ENCODE assay signal across 17 cellular contexts in genomic region chr11:11336664-11337063, GRCh38. TPM values are rescaled to one million over a fixed set of nuclear protein-coding genes. Genes with fewer than 3 reads are reported as not detected.
DNase-seq lines count a peak whose midpoint lies in the region; ATAC-seq and TF ChIP-seq lines count a peak whose summit lies in the region.
"Had no signal": no experiment of that assay in that cellular context is flagged by ENCODE, and none has a peak within 500 bp of the region (broad histone marks: within the 10 kb centered on the region; RNA-seq: fewer than 3 reads in every experiment).

No MANE protein-coding gene starts in this region.

- in situ Hi-C loops in Panc1 (cut with HindIII; ENCODE audit: low pct_unique_long_range_greater_than_20kb, low sequenced_read_pairs) = no loop called here

- H4K20me1 ChIP-seq in DND-41 (ENCODE audit: insufficient read depth, low read length) = no peaks in the 10 kb centered on the region
- H4K20me1 ChIP-seq in MM.1S (ENCODE audit: insufficient read depth, low read length) = no peaks in the 10 kb centered on the region

- no peaks in the 10 kb centered on the region for H3K9me2 ChIP-seq in MM.1S (replicated peaks; ENCODE audit: insufficient read depth, low read length)

- H3K9me3 ChIP-seq in DND-41 (ENCODE audit: insufficient read depth, low read length, severe bottlenecking) (no peaks in the 10 kb centered on the region), MM.1S (replicated peaks; ENCODE audit: insufficient read depth, low read length) (no peaks in the 10 kb centered on the region), Panc1 (ENCODE audit: control insufficient read depth, insufficient read depth, low read depth, low read length) (no peaks in the 10 kb centered on the region)

- H3K27me3 ChIP-seq in DND-41 (ENCODE audit: insufficient read depth, low read length, poor library complexity) = peaks cover 26% of the 10 kb centered on the region
- no peaks in the 10 kb centered on the region for H3K27me3 ChIP-seq in MM.1S (replicated peaks; ENCODE audit: insufficient read depth, low read length)
- H3K27me3 ChIP-seq in Panc1 (ENCODE audit: control insufficient read depth, insufficient read depth, low read length) = 0 out of 2 replicates have a peak, but pooled peaks cover 2% of the 10 kb centered on the region

- BruUV-seq in Panc1 (replicated peaks; lab: Mats Ljungman, UMichigan) = no TSS peak

- H3K36me3 Mint-ChIP-seq in activated T-cell treated with anti-CD3 and anti-CD28 coated beads, Interleukin-2, amount 50 U/mL, for 72 hours (ENCODE audit: insufficient read depth in 2 of 2) = no peaks in the 10 kb centered on the region
- H3K36me3 Mint-ChIP-seq in activated T-cell treated with anti-CD3 and anti-CD28 coated beads, Interleukin-2, amount 50 U/mL, for 4 hours (ENCODE audit: insufficient read depth) = no peaks in the 10 kb centered on the region
- H3K36me3 Mint-ChIP-seq: CD4-positive, alpha-beta memory T cell had no signal

- no peak for TF ChIP-seq CTCF in DND-41 (IDR thresholded peaks at IDR 0.05; ENCODE audit: borderline replicate concordance, extremely low read depth, low read length, poor library complexity, severe bottlenecking)
- no peak for TF ChIP-seq CTCF in GM12865 (IDR thresholded peaks at IDR 0.05; ENCODE audit: insufficient read depth, low read depth, low read length, missing control alignments)
- no peak for TF ChIP-seq CTCF in MM.1S (IDR thresholded peaks at IDR 0.05; ENCODE audit: low read length)
- no peak for TF ChIP-seq CTCF in Panc1 (IDR thresholded peaks at IDR 0.05)

- CTCF ChIA-PET in Panc1 (lab: Charles Lee) = no interaction called here

- H3K27ac Mint-ChIP-seq in activated T-cell treated with anti-CD3 and anti-CD28 coated beads, Interleukin-2, amount 50 U/mL, for 72 hours = no peak overlapping the region
- H3K27ac Mint-ChIP-seq: CD4-positive, alpha-beta memory T cell had no signal

- no peaks in the 10 kb centered on the region for H3K4me1 Mint-ChIP-seq in activated T-cell treated with anti-CD3 and anti-CD28 coated beads, Interleukin-2, amount 50 U/mL, for 72 hours (ENCODE audit: low read depth)
- H3K4me1 Mint-ChIP-seq in activated T-cell treated with anti-CD3 and anti-CD28 coated beads, Interleukin-2, amount 50 U/mL, for 4 hours (ENCODE audit: low read depth) = no peaks in the 10 kb centered on the region

- no peaks in the 10 kb centered on the region for H3K79me2 ChIP-seq in DND-41 (ENCODE audit: insufficient read depth, low read length)
- H3K79me2 ChIP-seq in MM.1S (ENCODE audit: low read length) = no peaks in the 10 kb centered on the region

- no peak overlapping the region for H3K27ac ChIP-seq in DND-41 (ENCODE audit: low read length)
- H3K27ac ChIP-seq in MM.1S (ENCODE audit: low read length) = no peak overlapping the region
- peak overlapping the region; percentile 2; the same call in 1 of the 2 replicates for H3K27ac ChIP-seq in Panc1 (ENCODE audit: low read length)
- H3K27ac ChIP-seq: GM23248 had no signal

- H3F3A ChIP-seq in MM.1S (ENCODE audit: insufficient read depth, low read length) = no peaks in the 10 kb centered on the region

- peaks cover 8% of the 10 kb centered on the region for H3K27me3 Mint-ChIP-seq in activated T-cell treated with anti-CD3 and anti-CD28 coated beads, Interleukin-2, amount 50 U/mL, for 72 hours (ENCODE audit: low read depth)
- H3K27me3 Mint-ChIP-seq in activated T-cell treated with anti-CD3 and anti-CD28 coated beads, Interleukin-2, amount 50 U/mL, for 4 hours (ENCODE audit: low read depth) = peaks cover 2% of the 10 kb centered on the region

- no peaks in the 10 kb centered on the region for H3K4me1 ChIP-seq in DND-41 (ENCODE audit: insufficient read depth, low read length)
- no peaks in the 10 kb centered on the region for H3K4me1 ChIP-seq in MM.1S (ENCODE audit: low read length)
- H3K4me1 ChIP-seq in Panc1 (ENCODE audit: control insufficient read depth, insufficient read depth, low read length) = peaks cover 16% of the 10 kb centered on the region

- no peaks in the 10 kb centered on the region for H3K36me3 ChIP-seq in DND-41 (ENCODE audit: insufficient read depth, low read length)
- H3K36me3 ChIP-seq in MM.1S (replicated peaks; ENCODE audit: insufficient read depth, low read length) = no peaks in the 10 kb centered on the region
- no peaks in the 10 kb centered on the region for H3K36me3 ChIP-seq in Panc1 (ENCODE audit: control insufficient read depth, insufficient read depth, low read length)

- H2AFZ ChIP-seq in DND-41 (ENCODE audit: low read depth, low read length) (no peak overlapping the region), MM.1S (ENCODE audit: low read length) (peak overlapping the region; percentile 52)
- H2AFZ ChIP-seq: GM23248 had no signal

- H3K4me3 Mint-ChIP-seq in activated T-cell treated with anti-CD3 and anti-CD28 coated beads, Interleukin-2, amount 50 U/mL, for 72 hours = no peak overlapping the region
- H3K4me3 Mint-ChIP-seq in activated T-cell treated with anti-CD3 and anti-CD28 coated beads, Interleukin-2, amount 50 U/mL, for 4 hours = no peak overlapping the region
- H3K4me3 Mint-ChIP-seq: CD4-positive, alpha-beta memory T cell had no signal

- no peaks in the 10 kb centered on the region for H3K9me3 Mint-ChIP-seq in activated T-cell treated with anti-CD3 and anti-CD28 coated beads, Interleukin-2, amount 50 U/mL, for 72 hours
- no peaks in the 10 kb centered on the region for H3K9me3 Mint-ChIP-seq in activated T-cell treated with anti-CD3 and anti-CD28 coated beads, Interleukin-2, amount 50 U/mL, for 4 hours
- H3K9me3 Mint-ChIP-seq: CD4-positive, alpha-beta memory T cell had no signal

- H3K4me3 ChIP-seq in DND-41 (ENCODE audit: low read depth in 1 of 2, low read length in 2 of 2) = no peak overlapping the region
- no peak overlapping the region for H3K4me3 ChIP-seq in GM12865 (ENCODE audit: low read depth, low read length)
- 0 out of 2 replicates have a peak overlapping the region, but pooled peaks have one; percentile 9 for H3K4me3 ChIP-seq in MM.1S (ENCODE audit: low read length)
- H3K4me3 ChIP-seq in Panc1 (ENCODE audit: low read depth in 2 of 2, low read length in 2 of 2) = no peak overlapping the region
- H3K4me3 ChIP-seq: GM23248 had no signal

- no peak for DNase-seq in DND-41
- DNase-seq in GM12865 (ENCODE audit: low read depth) = peak; percentile 34
- peak; percentile 11 for DNase-seq in MM.1S
- no peak for DNase-seq in Panc1 (ENCODE audit: low read depth, low spot score)
- DNase-seq in activated T-cell treated with anti-CD3 and anti-CD28 coated beads, Interleukin-2, amount 50 U/mL, for 72 hours = no peak
- no peak for DNase-seq in activated T-cell treated with anti-CD3 and anti-CD28 coated beads, Interleukin-2, amount 50 U/mL, for 4 hours
- DNase-seq in NCI-H446 treated with DMSO at 0.1 percent for 48 hours (lab: John Stamatoyannopoulos, UW) = no peak
- no peak for DNase-seq in amygdala (lab: John Stamatoyannopoulos, UW)
- DNase-seq: C1 segment of cervical spinal cord; Calu3; CD4-positive, alpha-beta memory T cell; COR-L47; DMS79; GF-D8; GM23248; H7; HCEC 1CT had no signal

- no peak overlapping the region for H3K4me2 ChIP-seq in DND-41 (ENCODE audit: insufficient read depth, low read length)
- H3K4me2 ChIP-seq in MM.1S (ENCODE audit: low read depth, low read length) = peak overlapping the region; percentile 36; the same call in 1 of the 2 replicates

- intact Hi-C loops in Panc1 (cut with micrococcal nuclease; ENCODE audit: unreplicated experiment) = no loop called here

- ATAC-seq in DND-41 (ENCODE audit: insufficient read depth, low read depth) = peak; percentile 40; the same call in 1 of the 3 replicates
- no peak for ATAC-seq in Panc1
- ATAC-seq in activated T-cell treated with anti-CD3 and anti-CD28 coated beads, Interleukin-2, amount 50 U/mL, for 72 hours (replicated peaks in 1 of 2) = no peak
- no peak for ATAC-seq in activated T-cell treated with anti-CD3 and anti-CD28 coated beads, Interleukin-2, amount 50 U/mL, for 4 hours

- H3K9ac ChIP-seq in DND-41 (ENCODE audit: low read depth, low read length) (no peak overlapping the region), MM.1S (ENCODE audit: low read length) (no peak overlapping the region)
- H3K9ac ChIP-seq: GM23248 had no signal

- POLR2A ChIA-PET in Panc1 (lab: Charles Lee) = no interaction called here

RNA-seq across cellular contexts. Expression of gene CSNK2A3, which starts 16.4 kb away (rescaled TPM):
- total RNA-seq in Panc1 (2021; ENCODE audit: unreplicated experiment) = 2.6 TPM
- polyA plus RNA-seq in Panc1 (2012; ENCODE audit: insufficient read length) = 3.6 TPM
- 1 to 10 TPM in 1 of 2 donors, under 1 TPM in 1; 0.29 to 1.3 TPM for total RNA-seq in activated T-cell treated with anti-CD3 and anti-CD28 coated beads, Interleukin-2, amount 50 U/mL, for 72 hours
- total RNA-seq in activated T-cell treated with anti-CD3 and anti-CD28 coated beads, Interleukin-2, amount 50 U/mL, for 4 hours = 1 to 10 TPM; 1.0 to 1.1 (median 1.1) TPM

Comparison
In these comparisons a context has a peak if more than half of its experiments do, and no peak if none do; other contexts are left out.
1. DNase-seq: peak in GM12865 (single experiment) and MM.1S (single experiment); none in DND-41 (single experiment), Panc1 (single experiment), activated T-cell treated with anti-CD3 and anti-CD28 coated beads, Interleukin-2, amount 50 U/mL, for 72 hours (0 of 2), activated T-cell treated with anti-CD3 and anti-CD28 coated beads, Interleukin-2, amount 50 U/mL, for 4 hours (single experiment), NCI-H446 treated with DMSO at 0.1 percent for 48 hours (single experiment) and amygdala (0 of 56).